ENCODE assay signal across 1 cellular context in the genomic region with DNA sequence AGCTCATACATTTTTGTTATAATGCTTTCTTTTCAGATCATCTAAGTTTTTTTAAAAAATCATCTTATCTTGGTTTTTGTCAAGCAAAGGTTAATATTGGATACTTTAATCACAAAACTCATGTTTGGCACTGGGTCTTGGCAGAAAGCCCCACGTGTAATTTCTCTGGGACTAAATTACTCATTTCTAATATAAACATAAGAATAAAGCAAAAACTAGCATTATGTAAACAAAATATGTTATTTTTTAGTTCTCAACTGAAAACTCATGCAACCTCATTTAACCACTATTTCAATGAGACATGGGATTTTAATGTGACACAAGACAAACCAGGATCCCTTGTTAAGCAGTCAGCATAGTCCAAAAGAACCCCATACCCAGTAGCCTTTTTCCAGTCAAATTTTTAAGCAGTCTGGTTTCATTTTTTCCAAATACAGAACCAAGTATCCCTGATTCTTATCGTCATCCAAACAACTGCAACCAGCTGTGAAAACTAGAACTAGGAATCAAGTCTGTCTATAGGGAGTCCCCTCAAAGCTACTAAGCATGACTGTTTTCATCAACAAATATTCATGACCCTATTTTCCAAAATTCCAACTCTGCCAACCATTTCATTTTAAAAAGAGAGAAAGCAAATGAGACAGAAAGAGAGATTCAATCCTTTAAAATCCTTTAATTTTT.
TF ChIP-seq lines count a peak whose summit lies in the region.

No MANE protein-coding gene starts in this region.

TF ChIP-seq in GM23338, 12 proteins besides CTCF, POLR2A, EP300 and RAD21 (continued from another document):
- no peak for TF ChIP-seq ZNF462 (CRISPR knock-in tag; IDR thresholded peaks at IDR 0.05)
- TF ChIP-seq ZNF331 (CRISPR knock-in tag; IDR thresholded peaks at IDR 0.05; ENCODE audit: low read depth) = no peak
- TF ChIP-seq STAT1 (IDR thresholded peaks at IDR 0.05; ENCODE audit: unreplicated experiment) = no peak
- TF ChIP-seq EZH2 (IDR thresholded peaks at IDR 0.05; ENCODE audit: low read depth, unreplicated experiment) = no peak
- TF ChIP-seq, protein P1, sequence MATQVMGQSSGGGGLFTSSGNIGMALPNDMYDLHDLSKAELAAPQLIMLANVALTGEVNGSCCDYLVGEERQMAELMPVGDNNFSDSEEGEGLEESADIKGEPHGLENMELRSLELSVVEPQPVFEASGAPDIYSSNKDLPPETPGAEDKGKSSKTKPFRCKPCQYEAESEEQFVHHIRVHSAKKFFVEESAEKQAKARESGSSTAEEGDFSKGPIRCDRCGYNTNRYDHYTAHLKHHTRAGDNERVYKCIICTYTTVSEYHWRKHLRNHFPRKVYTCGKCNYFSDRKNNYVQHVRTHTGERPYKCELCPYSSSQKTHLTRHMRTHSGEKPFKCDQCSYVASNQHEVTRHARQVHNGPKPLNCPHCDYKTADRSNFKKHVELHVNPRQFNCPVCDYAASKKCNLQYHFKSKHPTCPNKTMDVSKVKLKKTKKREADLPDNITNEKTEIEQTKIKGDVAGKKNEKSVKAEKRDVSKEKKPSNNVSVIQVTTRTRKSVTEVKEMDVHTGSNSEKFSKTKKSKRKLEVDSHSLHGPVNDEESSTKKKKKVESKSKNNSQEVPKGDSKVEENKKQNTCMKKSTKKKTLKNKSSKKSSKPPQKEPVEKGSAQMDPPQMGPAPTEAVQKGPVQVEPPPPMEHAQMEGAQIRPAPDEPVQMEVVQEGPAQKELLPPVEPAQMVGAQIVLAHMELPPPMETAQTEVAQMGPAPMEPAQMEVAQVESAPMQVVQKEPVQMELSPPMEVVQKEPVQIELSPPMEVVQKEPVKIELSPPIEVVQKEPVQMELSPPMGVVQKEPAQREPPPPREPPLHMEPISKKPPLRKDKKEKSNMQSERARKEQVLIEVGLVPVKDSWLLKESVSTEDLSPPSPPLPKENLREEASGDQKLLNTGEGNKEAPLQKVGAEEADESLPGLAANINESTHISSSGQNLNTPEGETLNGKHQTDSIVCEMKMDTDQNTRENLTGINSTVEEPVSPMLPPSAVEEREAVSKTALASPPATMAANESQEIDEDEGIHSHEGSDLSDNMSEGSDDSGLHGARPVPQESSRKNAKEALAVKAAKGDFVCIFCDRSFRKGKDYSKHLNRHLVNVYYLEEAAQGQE (IDR thresholded peaks at IDR 0.05; ENCODE audit: unreplicated experiment) = no peak
